ENCODE assay signal across 1 cellular context in the genomic region with DNA sequence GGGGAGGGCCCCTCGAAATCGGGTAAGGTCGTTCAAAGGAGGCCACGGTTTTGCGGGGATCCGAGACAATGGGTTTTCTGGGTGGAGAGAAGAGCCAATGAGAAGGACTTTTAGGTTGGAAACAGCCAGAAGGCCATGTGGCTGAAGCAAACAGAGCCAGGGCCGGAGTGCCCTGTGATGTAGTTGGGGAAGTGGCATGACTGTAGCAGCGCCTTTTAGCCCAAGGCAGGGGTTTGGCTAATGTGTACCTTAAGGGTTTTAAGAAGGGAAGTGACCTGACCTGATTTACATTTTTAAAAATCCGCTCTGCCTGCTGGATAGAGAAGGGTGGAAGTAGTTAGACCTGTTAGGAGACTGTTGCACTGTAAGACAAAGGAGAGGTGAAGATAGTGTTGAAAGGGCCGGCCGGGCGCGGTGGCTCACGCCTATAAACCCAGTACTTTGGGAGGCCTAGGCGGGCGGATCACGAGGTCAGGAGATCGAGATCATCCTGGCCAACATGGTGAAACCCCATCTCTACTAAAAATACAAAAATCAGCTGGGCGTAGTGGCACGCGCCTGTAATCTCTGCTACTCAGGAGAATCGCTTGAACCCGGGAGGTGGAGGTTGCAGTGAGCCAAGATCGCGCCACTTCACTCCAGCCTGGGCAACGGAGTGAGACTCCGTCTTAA.
TF ChIP-seq lines count a peak whose summit lies in the region.

No MANE protein-coding gene starts in this region.

TF ChIP-seq in GM23338, 12 proteins besides CTCF, POLR2A, EP300 and RAD21 (continued from another document):
- TF ChIP-seq, protein P1, sequence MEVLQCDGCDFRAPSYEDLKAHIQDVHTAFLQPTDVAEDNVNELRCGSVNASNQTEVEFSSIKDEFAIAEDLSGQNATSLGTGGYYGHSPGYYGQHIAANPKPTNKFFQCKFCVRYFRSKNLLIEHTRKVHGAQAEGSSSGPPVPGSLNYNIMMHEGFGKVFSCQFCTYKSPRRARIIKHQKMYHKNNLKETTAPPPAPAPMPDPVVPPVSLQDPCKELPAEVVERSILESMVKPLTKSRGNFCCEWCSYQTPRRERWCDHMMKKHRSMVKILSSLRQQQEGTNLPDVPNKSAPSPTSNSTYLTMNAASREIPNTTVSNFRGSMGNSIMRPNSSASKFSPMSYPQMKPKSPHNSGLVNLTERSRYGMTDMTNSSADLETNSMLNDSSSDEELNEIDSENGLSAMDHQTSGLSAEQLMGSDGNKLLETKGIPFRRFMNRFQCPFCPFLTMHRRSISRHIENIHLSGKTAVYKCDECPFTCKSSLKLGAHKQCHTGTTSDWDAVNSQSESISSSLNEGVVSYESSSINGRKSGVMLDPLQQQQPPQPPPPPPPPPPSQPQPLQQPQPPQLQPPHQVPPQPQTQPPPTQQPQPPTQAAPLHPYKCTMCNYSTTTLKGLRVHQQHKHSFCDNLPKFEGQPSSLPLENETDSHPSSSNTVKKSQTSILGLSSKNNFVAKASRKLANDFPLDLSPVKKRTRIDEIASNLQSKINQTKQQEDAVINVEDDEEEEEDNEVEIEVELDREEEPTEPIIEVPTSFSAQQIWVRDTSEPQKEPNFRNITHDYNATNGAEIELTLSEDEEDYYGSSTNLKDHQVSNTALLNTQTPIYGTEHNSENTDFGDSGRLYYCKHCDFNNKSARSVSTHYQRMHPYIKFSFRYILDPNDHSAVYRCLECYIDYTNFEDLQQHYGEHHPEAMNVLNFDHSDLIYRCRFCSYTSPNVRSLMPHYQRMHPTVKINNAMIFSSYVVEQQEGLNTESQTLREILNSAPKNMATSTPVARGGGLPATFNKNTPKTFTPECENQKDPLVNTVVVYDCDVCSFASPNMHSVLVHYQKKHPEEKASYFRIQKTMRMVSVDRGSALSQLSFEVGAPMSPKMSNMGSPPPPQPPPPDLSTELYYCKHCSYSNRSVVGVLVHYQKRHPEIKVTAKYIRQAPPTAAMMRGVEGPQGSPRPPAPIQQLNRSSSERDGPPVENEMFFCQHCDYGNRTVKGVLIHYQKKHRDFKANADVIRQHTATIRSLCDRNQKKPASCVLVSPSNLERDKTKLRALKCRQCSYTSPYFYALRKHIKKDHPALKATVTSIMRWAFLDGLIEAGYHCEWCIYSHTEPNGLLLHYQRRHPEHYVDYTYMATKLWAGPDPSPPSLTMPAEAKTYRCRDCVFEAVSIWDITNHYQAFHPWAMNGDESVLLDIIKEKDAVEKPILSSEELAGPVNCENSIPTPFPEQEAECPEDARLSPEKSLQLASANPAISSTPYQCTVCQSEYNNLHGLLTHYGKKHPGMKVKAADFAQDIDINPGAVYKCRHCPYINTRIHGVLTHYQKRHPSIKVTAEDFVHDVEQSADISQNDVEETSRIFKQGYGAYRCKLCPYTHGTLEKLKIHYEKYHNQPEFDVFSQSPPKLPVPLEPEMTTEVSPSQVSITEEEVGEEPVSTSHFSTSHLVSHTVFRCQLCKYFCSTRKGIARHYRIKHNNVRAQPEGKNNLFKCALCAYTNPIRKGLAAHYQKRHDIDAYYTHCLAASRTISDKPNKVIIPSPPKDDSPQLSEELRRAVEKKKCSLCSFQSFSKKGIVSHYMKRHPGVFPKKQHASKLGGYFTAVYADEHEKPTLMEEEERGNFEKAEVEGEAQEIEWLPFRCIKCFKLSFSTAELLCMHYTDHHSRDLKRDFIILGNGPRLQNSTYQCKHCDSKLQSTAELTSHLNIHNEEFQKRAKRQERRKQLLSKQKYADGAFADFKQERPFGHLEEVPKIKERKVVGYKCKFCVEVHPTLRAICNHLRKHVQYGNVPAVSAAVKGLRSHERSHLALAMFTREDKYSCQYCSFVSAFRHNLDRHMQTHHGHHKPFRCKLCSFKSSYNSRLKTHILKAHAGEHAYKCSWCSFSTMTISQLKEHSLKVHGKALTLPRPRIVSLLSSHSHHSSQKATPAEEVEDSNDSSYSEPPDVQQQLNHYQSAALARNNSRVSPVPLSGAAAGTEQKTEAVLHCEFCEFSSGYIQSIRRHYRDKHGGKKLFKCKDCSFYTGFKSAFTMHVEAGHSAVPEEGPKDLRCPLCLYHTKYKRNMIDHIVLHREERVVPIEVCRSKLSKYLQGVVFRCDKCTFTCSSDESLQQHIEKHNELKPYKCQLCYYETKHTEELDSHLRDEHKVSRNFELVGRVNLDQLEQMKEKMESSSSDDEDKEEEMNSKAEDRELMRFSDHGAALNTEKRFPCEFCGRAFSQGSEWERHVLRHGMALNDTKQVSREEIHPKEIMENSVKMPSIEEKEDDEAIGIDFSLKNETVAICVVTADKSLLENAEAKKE (CRISPR knock-in tag; IDR thresholded peaks at IDR 0.05): no peak
- TF ChIP-seq CREB1 (CRISPR knock-in tag; IDR thresholded peaks at IDR 0.05; ENCODE audit: low read depth) (no peak), POLR2AphosphoS5 (IDR thresholded peaks at IDR 0.05; ENCODE audit: low read depth) (no peak; the same call in 1 of the 2 replicates), JUNB (IDR thresholded peaks at IDR 0.05; ENCODE audit: unreplicated experiment) (no peak), ZNF331 (CRISPR knock-in tag; IDR thresholded peaks at IDR 0.05; ENCODE audit: low read depth) (no peak)
